Comparison of ENCODE assay signal across 18 cellular contexts in genomic region chr12:119718141-119718540, GRCh38. TPM values are rescaled to one million over a fixed set of nuclear protein-coding genes. Genes with fewer than 3 reads are reported as not detected.
DNase-seq lines count a peak whose midpoint lies in the region; ATAC-seq and TF ChIP-seq lines count a peak whose summit lies in the region.
"Had no signal": no experiment of that assay in that cellular context is flagged by ENCODE, and none has a peak within 500 bp of the region (broad histone marks: within the 10 kb centered on the region; RNA-seq: fewer than 3 reads in every experiment).

No MANE protein-coding gene starts in this region.

- intact Hi-C loops in dorsolateral prefrontal cortex (cut with DNase I) = loop anchor here in 1 of 2 donors (10.0 kb wide), 1 partner anchor 77 kb away; no protein-coding TSS in a partner anchor
- intact Hi-C loops in lower lobe of right lung (cut with DNase I) = no loop called here
- intact Hi-C loops in PC-9 (cut with micrococcal nuclease; ENCODE audit: unreplicated experiment) = no loop called here

- no peak for ATAC-seq in lower lobe of right lung
- ATAC-seq: A549; CD8-positive, alpha-beta T cell had no signal

- H3K27ac ChIP-seq in 22Rv1 (peak overlapping the region; percentile 85; the same call in 1 of the 2 replicates), RWPE1 (peak overlapping the region; percentile 19; the same call in 1 of the 2 replicates), dorsolateral prefrontal cortex (peak overlapping the region in 35 of 59 donors; percentile 2 to 79 (median 46)), lower lobe of right lung (peak overlapping the region; percentile 26), PC-9 (no peak overlapping the region)
- H3K27ac ChIP-seq: BLaER1 treated with 17β-estradiol and CSF1 and Interleukin-3, amounts not matched to agents 10 nM and 100 nM; C4-2B had no signal

- H3K9me2 ChIP-seq in PC-9 (ENCODE audit: insufficient read depth) = no peaks in the 10 kb centered on the region

- H3K36me3 ChIP-seq in lower lobe of right lung = no peaks in the 10 kb centered on the region
- H3K36me3 ChIP-seq in PC-9 (ENCODE audit: low read depth) = no peaks in the 10 kb centered on the region

- no peaks in the 10 kb centered on the region for H3K79me2 ChIP-seq in PC-9 (ENCODE audit: low read depth)

- no peaks in the 10 kb centered on the region for H3K9me3 ChIP-seq in lower lobe of right lung
- no peaks in the 10 kb centered on the region for H3K9me3 ChIP-seq in PC-9 (ENCODE audit: insufficient read depth, low read depth)
- H3K9me3 ChIP-seq: A549, Caco-2 had no signal

- CTCF ChIA-PET in RWPE1 (lab: Yijun Ruan, JAX) = interaction anchor here (0.6 kb wide), 1 partner anchor 653 kb away, joined by 3 read pairs; no protein-coding TSS in a partner anchor
- CTCF ChIA-PET in PC-9 (lab: Charles Lee) = no interaction called here

- H3K4me3 ChIP-seq in dorsolateral prefrontal cortex = no peak overlapping the region
- no peak overlapping the region for H3K4me3 ChIP-seq in lower lobe of right lung
- no peak overlapping the region for H3K4me3 ChIP-seq in PC-9
- H3K4me3 ChIP-seq: A549; BLaER1 treated with 17β-estradiol and CSF1 and Interleukin-3, amounts not matched to agents 10 nM and 100 nM had no signal

- DNase-seq in RWPE1 (ENCODE audit: low spot score) = no peak
- DNase-seq in dorsolateral prefrontal cortex = no peak
- no peak for DNase-seq in lower lobe of right lung
- DNase-seq in PC-9 = no peak
- no peak for DNase-seq in SK-N-DZ (ENCODE audit: low spot score)
- DNase-seq in stimulated activated CD4-positive, alpha-beta T cell treated with anti-CD3 and anti-CD28 coated beads, Interleukin-2, amount 100 ng/mL, for 24 hours = no peak
- DNase-seq in glomerular visceral epithelial cell (ENCODE audit: extremely low spot score) = no peak
- DNase-seq: AML-193; Caco-2; Calu3; CD4-positive, alpha-beta T cell; CD8-positive, alpha-beta T cell; DMS79 treated with DMSO at 0.1 percent for 48 hours; GF-D8 had no signal

- POLR2A ChIA-PET in RWPE1 (lab: Yijun Ruan, JAX; ENCODE audit: low non-redundant PET) (no interaction called here), PC-9 (lab: Charles Lee; ENCODE audit: unreplicated experiment) (no interaction called here)

- H2AFZ ChIP-seq in PC-9 = no peak overlapping the region

- H3K27me3 ChIP-seq in dorsolateral prefrontal cortex (no peaks in the 10 kb centered on the region), lower lobe of right lung (ENCODE audit: low read depth) (no peaks in the 10 kb centered on the region), PC-9 (ENCODE audit: insufficient read depth, low read depth) (no peaks in the 10 kb centered on the region)
- H3K27me3 ChIP-seq: BLaER1 treated with 17β-estradiol and CSF1 and Interleukin-3, amounts not matched to agents 10 nM and 100 nM had no signal

- H3K4me2 ChIP-seq in PC-9 = no peak overlapping the region
- H3K4me2 ChIP-seq: A549; BLaER1 treated with 17β-estradiol and CSF1 and Interleukin-3, amounts not matched to agents 10 nM and 100 nM had no signal

- peaks cover 14% of the 10 kb centered on the region for H3F3A ChIP-seq in PC-9 (ENCODE audit: insufficient read depth, low read depth)

- no peaks in the 10 kb centered on the region for H4K20me1 ChIP-seq in PC-9 (ENCODE audit: insufficient read depth)
- H4K20me1 ChIP-seq: BLaER1 treated with 17β-estradiol and CSF1 and Interleukin-3, amounts not matched to agents 10 nM and 100 nM had no signal

- H3K4me1 ChIP-seq in lower lobe of right lung (peaks cover 35% of the 10 kb centered on the region), PC-9 (replicated peaks; ENCODE audit: insufficient read depth) (peaks cover 13% of the 10 kb centered on the region)

- TF ChIP-seq CTCF in 22Rv1 (IDR thresholded peaks at IDR 0.05) (no peak), RWPE1 (conservative IDR thresholded peaks at IDR 0.05; ENCODE audit: low read depth) (no peak), dorsolateral prefrontal cortex (IDR thresholded peaks at IDR 0.05 in 54 of 56, conservative IDR thresholded peaks at IDR 0.05 in 2 of 56; ENCODE audit: low read depth in 1 of 56, partially characterized antibody in 56 of 56) (no peak), lower lobe of right lung (IDR thresholded peaks at IDR 0.05) (no peak), PC-9 (conservative IDR thresholded peaks at IDR 0.05) (no peak)

- no TSS peak for BruUV-seq in PC-9 (replicated peaks; lab: Mats Ljungman, UMichigan)

RNA-seq across cellular contexts. Expression of gene PRKAB1, which starts 50.2 kb away (rescaled TPM):
- total RNA-seq in dorsolateral prefrontal cortex (10 to 100 TPM; 17.0 to 44.5 (median 30.2) TPM), lower lobe of right lung (45.6 TPM), PC-9 (2021) (24.8 and 30.0 TPM in 2 replicates)
- polyA plus RNA-seq in SK-N-DZ (2014; cell fraction: cytosol; rRNA removed) = 32.5 and 37.6 TPM in 2 replicates
- polyA plus RNA-seq in SK-N-DZ (2014; cell fraction: nucleus; rRNA removed) = 31.4 and 38.1 TPM in 2 replicates
